In the genomic region with DNA sequence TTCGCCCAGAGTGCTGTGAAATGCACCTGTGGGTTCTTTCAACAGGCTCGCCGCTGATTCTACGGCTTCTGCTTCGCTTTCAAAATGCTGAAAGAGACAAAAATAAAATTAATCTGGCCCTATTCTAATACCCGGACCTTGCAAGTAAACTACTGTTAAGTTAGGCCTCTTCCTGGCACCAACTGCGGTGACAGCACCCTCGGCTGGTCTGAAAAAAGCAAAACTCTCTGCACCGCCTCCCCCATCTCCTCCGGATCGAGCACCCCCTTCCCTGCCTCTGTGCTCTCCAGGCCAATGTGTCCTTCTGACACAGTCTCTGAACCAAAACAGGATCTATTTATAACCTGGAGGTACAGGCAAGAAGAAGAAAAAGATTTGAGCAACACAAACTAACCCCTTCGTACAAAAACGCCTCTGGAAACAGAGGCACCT, we compare ENCODE assay signal across 1 cellular context.
TF ChIP-seq lines count a peak whose summit lies in the region.

No MANE protein-coding gene starts in this region.

TF ChIP-seq in GM23338, 12 proteins besides CTCF, POLR2A, EP300 and RAD21 (continued from another document):
- TF ChIP-seq ZNF462 (CRISPR knock-in tag; IDR thresholded peaks at IDR 0.05) (no peak), ETS1 (IDR thresholded peaks at IDR 0.05) (no peak), ZNF331 (CRISPR knock-in tag; IDR thresholded peaks at IDR 0.05; ENCODE audit: low read depth) (no peak), POLR2AphosphoS5 (IDR thresholded peaks at IDR 0.05; ENCODE audit: low read depth) (no peak), EZH2 (IDR thresholded peaks at IDR 0.05; ENCODE audit: low read depth, unreplicated experiment) (no peak)
